ENCODE assay signal across 1 cellular context in genomic region chr1:112937070-112937469, GRCh38.
TF ChIP-seq lines count a peak whose summit lies in the region.

No MANE protein-coding gene starts in this region.

TF ChIP-seq in GM12878, 131 proteins besides CTCF, POLR2A, EP300 and RAD21:
- peak; percentile 66 for TF ChIP-seq ATF7 (IDR thresholded peaks at IDR 0.05; ENCODE audit: low read depth)
- no peak for TF ChIP-seq POU2F2 (IDR thresholded peaks at IDR 0.05; ENCODE audit: borderline replicate concordance, low read depth, low read length)
- no peak for TF ChIP-seq ESRRA (IDR thresholded peaks at IDR 0.05; ENCODE audit: low read length)
- no peak for TF ChIP-seq ZNF217 (IDR thresholded peaks at IDR 0.05)
- TF ChIP-seq CHD2 (IDR thresholded peaks at IDR 0.05; ENCODE audit: borderline replicate concordance, low read depth, low read length): no peak
- TF ChIP-seq SKIL (IDR thresholded peaks at IDR 0.05; ENCODE audit: low read depth, poor library complexity, severe bottlenecking): peak; percentile 24
- 0 out of 2 replicates have a peak, but pooled peaks have one; percentile 37 for TF ChIP-seq ZNF24 (IDR thresholded peaks at IDR 0.05)
- TF ChIP-seq NBN (IDR thresholded peaks at IDR 0.05): 0 out of 2 replicates have a peak, but pooled peaks have one; percentile 21
- no peak for TF ChIP-seq BRCA1 (IDR thresholded peaks at IDR 0.05; ENCODE audit: low read depth, low read length)
- peak; percentile 91 for TF ChIP-seq MTA2 (IDR thresholded peaks at IDR 0.05; ENCODE audit: low read depth)
- peak; percentile 7; the same call in 1 of the 2 replicates for TF ChIP-seq ZNF687 (IDR thresholded peaks at IDR 0.05)
- TF ChIP-seq NFIC (IDR thresholded peaks at IDR 0.05; ENCODE audit: low read depth, low read length): no peak
- TF ChIP-seq TCF12 (IDR thresholded peaks at IDR 0.05; ENCODE audit: low read depth, low read length): no peak
- TF ChIP-seq CREB1 (IDR thresholded peaks at IDR 0.05; ENCODE audit: low read depth): no peak
- peak; percentile 21; the same call in 1 of the 2 replicates for TF ChIP-seq BCL11A (IDR thresholded peaks at IDR 0.05; ENCODE audit: low read depth, low read length)
- TF ChIP-seq RB1 (IDR thresholded peaks at IDR 0.05; ENCODE audit: borderline replicate concordance): no peak
